24 cellular contexts compared by ENCODE assay signal in genomic region chr19:35414442-35414841, GRCh38. TPM values are rescaled to one million over a fixed set of nuclear protein-coding genes. Genes with fewer than 3 reads are reported as not detected.
"Had no signal": no experiment of that assay in that cellular context is flagged by ENCODE, and none has a peak within 500 bp of the region (broad histone marks: within the 10 kb centered on the region; RNA-seq: fewer than 3 reads in every experiment).

No MANE protein-coding gene starts in this region.

- H3K27me3 ChIP-seq: colonic mucosa, ovary had no signal

- H3K27ac ChIP-seq: colonic mucosa, esophagus squamous epithelium, left ventricle myocardium inferior, lower lobe of right lung, neural progenitor cell, ovary had no signal

- H3K4me3 Mint-ChIP-seq: memory B cell; mesothelial cell of epicardium; natural killer cell; neural progenitor cell; stimulated activated memory B cell treated with anti-CD40 and anti-IgM and Interleukin-4, amounts not matched to agents 10 μg/mL and 1 μg/mL and 100 μg/mL, for 72 hours had no signal

- DNase-seq: colonic mucosa; dermis blood vessel endothelial cell; esophagus squamous epithelium; foreskin fibroblast; kidney; left cardiac atrium; left ventricle myocardium inferior; lower lobe of right lung; natural killer cell; nucleus accumbens; ovary; right cardiac atrium; small intestine; stimulated activated CD4-positive, alpha-beta T cell treated with anti-CD3 and anti-CD28 coated beads, Interleukin-2, amount 100 ng/mL, for 48 hours; trophoblast cell had no signal

- H3K9me3 Mint-ChIP-seq: memory B cell; mesothelial cell of epicardium; natural killer cell; neural progenitor cell; stimulated activated memory B cell treated with anti-CD40 and anti-IgM and Interleukin-4, amounts not matched to agents 10 μg/mL and 1 μg/mL and 100 μg/mL, for 72 hours had no signal

- H3K4me1 Mint-ChIP-seq: neural progenitor cell had no signal

- H3K27ac Mint-ChIP-seq: memory B cell; mesothelial cell of epicardium; natural killer cell; neural progenitor cell; progenitor cell of endocrine pancreas; stimulated activated memory B cell treated with anti-CD40 and anti-IgM and Interleukin-4, amounts not matched to agents 10 μg/mL and 1 μg/mL and 100 μg/mL, for 72 hours had no signal

- H3K36me3 ChIP-seq: colonic mucosa, esophagus squamous epithelium, left ventricle myocardium inferior, lower lobe of right lung, neural progenitor cell, ovary had no signal

- ATAC-seq: left cardiac atrium; lower lobe of right lung; right cardiac atrium; stimulated activated memory B cell treated with anti-CD40 and anti-IgM and Interleukin-4, amounts not matched to agents 10 μg/mL and 1 μg/mL and 100 μg/mL, for 72 hours had no signal

- H3K36me3 Mint-ChIP-seq: memory B cell; mesothelial cell of epicardium; natural killer cell; neural progenitor cell; stimulated activated memory B cell treated with anti-CD40 and anti-IgM and Interleukin-4, amounts not matched to agents 10 μg/mL and 1 μg/mL and 100 μg/mL, for 72 hours had no signal

- H3K9me3 ChIP-seq: colonic mucosa, esophagus squamous epithelium, left ventricle myocardium inferior, lower lobe of right lung, ovary had no signal

- H3K4me3 ChIP-seq: colonic mucosa, esophagus squamous epithelium, left ventricle myocardium inferior, lower lobe of right lung, neural progenitor cell, ovary had no signal

- H3K4me1 ChIP-seq: colonic mucosa, esophagus squamous epithelium, left ventricle myocardium inferior, lower lobe of right lung, neural progenitor cell had no signal

RNA-seq across cellular contexts. Expression of gene FFAR2, which starts 33.6 kb away (rescaled TPM):
- total RNA-seq: dermis blood vessel endothelial cell, epithelial cell of proximal tubule, mesothelial cell of epicardium, myocyte had no signal

RNA-seq across cellular contexts. Expression of gene GPR42, which starts 43.6 kb away (rescaled TPM):
- total RNA-seq: colonic mucosa, dermis blood vessel endothelial cell, epithelial cell of proximal tubule, esophagus squamous epithelium, kidney, left cardiac atrium, left ventricle myocardium inferior, lower lobe of right lung, mesothelial cell of epicardium, mucosa of gallbladder, myocyte, ovary, progenitor cell of endocrine pancreas, right cardiac atrium, urinary bladder had no signal
- polyA plus RNA-seq: ovary, right cardiac atrium had no signal

RNA-seq across cellular contexts. Expression of gene FFAR3, which starts 56.2 kb away (rescaled TPM):
- total RNA-seq: epithelial cell of proximal tubule, esophagus squamous epithelium, kidney, left ventricle myocardium inferior, lower lobe of right lung, myocyte, progenitor cell of endocrine pancreas had no signal
